ENCODE assay signal across 8 cellular contexts in the genomic region with DNA sequence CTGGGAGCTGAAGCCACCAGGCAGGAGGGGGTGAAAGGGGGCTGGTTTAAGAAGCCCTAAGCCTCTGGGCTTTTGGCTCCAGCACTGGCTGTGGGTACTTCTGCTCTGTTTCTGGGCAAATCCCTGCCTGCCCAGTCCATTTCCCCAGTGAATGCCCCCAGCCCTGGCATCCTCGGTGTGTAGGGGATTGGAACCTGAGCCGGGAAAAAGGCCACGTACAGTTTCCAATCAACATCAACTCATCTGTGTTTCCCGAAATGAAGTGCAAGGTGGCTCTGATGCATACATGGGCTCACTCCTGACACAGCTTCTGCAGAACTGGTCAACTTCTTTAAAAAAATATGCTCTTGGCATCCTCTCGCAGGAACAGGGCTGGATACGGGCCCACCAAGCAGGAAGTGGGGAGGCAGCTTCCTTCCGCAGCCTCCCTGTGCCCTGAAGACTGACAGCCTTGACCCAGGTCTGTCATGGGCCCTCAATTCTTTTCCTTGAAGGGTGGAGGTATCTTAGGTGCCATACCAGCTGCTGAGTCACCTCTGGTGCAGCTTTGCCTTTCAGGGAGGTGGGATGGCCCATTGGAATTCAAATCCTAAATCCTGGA.
DNase-seq lines count a peak whose midpoint lies in the region; ATAC-seq and TF ChIP-seq lines count a peak whose summit lies in the region.

No MANE protein-coding gene starts in this region.

- no peak overlapping the region for H2BK12ac ChIP-seq in H9 (ENCODE audit: insufficient read length, low read depth, low read length)

- H3K23me2 ChIP-seq in H9 (ENCODE audit: insufficient read length, low read depth, low read length, poor library complexity, severe bottlenecking), result no peaks in the 10 kb centered on the region

- intact Hi-C loops in CD8-positive, alpha-beta T cell (cut with DNase I, micrococcal nuclease), result loop anchor here in 1 of 2 experiments (10.0 kb wide), 1 partner anchor 252 kb away; no protein-coding TSS in a partner anchor
- intact Hi-C loops in thyroid gland (cut with DNase I), result loop anchor here (10.0 kb wide), 1 partner anchor 302 kb away; no protein-coding TSS in a partner anchor

- peak; percentile 21 for ATAC-seq in CD8-positive, alpha-beta T cell
- peak; percentile 15 for ATAC-seq in GM21526 (IDR thresholded peaks at IDR 0.05; ENCODE audit: low FRiP score, unreplicated experiment)

- no peaks in the 10 kb centered on the region for H3K79me1 ChIP-seq in H9 (ENCODE audit: insufficient read depth, low read depth, low read length, poor library complexity, severe bottlenecking)

- TF ChIP-seq CTCF in CD8-positive, alpha-beta T cell (IDR thresholded peaks at IDR 0.05), result no peak
- TF ChIP-seq CTCF in thyroid gland (IDR thresholded peaks at IDR 0.05) (no peak), H9 (conservative IDR thresholded peaks at IDR 0.05) (no peak)

- no peak overlapping the region for H3K4me3 ChIP-seq in CD8-positive, alpha-beta T cell (ENCODE audit: low read depth, low read length)
- H3K4me3 ChIP-seq in SJSA1 (no peak overlapping the region), thyroid gland (replicated peaks in 1 of 3) (no peak overlapping the region)

- H2AFZ ChIP-seq in H9 (ENCODE audit: low read length), result no peak overlapping the region

- no peaks in the 10 kb centered on the region for H3K9me3 ChIP-seq in CD8-positive, alpha-beta T cell (ENCODE audit: low read length)
- H3K9me3 ChIP-seq in SJSA1 (replicated peaks) (no peaks in the 10 kb centered on the region), thyroid gland (no peaks in the 10 kb centered on the region), H9 (ENCODE audit: control insufficient read depth, low read depth, low read length) (no peaks in the 10 kb centered on the region)

- no peak for TF ChIP-seq POLR2A in thyroid gland (IDR thresholded peaks at IDR 0.05)

- no peak overlapping the region for H3K56ac ChIP-seq in H9 (ENCODE audit: insufficient read length, low read depth, low read length)

- peaks cover 27% of the 10 kb centered on the region for H3K36me3 Mint-ChIP-seq in CD8-positive, alpha-beta T cell
- H3K36me3 Mint-ChIP-seq in H9 (ENCODE audit: insufficient read depth in 1 of 3, low read depth in 3 of 3), result peaks cover 5 to 17% (median 7%) of the 10 kb centered on the region in 3 experiments; a peak in 6 of 7 replicates

- WGBS in thyroid gland, 2 donors, result 55 to 68% methylated on average over 7 of the region's 7 CpGs
- no CpG with 5 or more reads among the region's 7 CpGs for WGBS in H9 (ENCODE audit: extremely low coverage, insufficient read length, low lambda C conversion rate)

- no peaks in the 10 kb centered on the region for H3K9me3 Mint-ChIP-seq in CD8-positive, alpha-beta T cell
- H3K9me3 Mint-ChIP-seq in H9, result no peaks in the 10 kb centered on the region; a peak in 1 of 5 replicates

- DNase-seq in CD8-positive, alpha-beta T cell, result peak in 1 of 7 experiments; percentile 48
- DNase-seq in SJSA1 (ENCODE audit: low read depth in 1 of 2, low spot score in 2 of 2), result no peak
- DNase-seq in hepatic stellate cell (ENCODE audit: low spot score), result peak; percentile 37
- DNase-seq in thyroid gland, result no peak
- DNase-seq in NCI-H1092 treated with DMSO at 0.1 percent for 48 hours (lab: John Stamatoyannopoulos, UW), result no peak
- DNase-seq in H9, result no peak
- DNase-seq in stimulated activated CD4-positive, alpha-beta T cell treated with anti-CD3 and anti-CD28 coated beads, Interleukin-1b, Interleukin-23, amount 100 ng/mL, for 48 hours, result no peak

- no peak overlapping the region for H3K14ac ChIP-seq in H9 (ENCODE audit: insufficient read depth, low read length)

- H3K18ac ChIP-seq in H9 (ENCODE audit: insufficient read length, low read depth, low read length), result no peak overlapping the region

- H3K9ac ChIP-seq in H9 (ENCODE audit: extremely low read depth, insufficient read length, low read length), result no peak overlapping the region

- POLR2A ChIA-PET in CD8-positive, alpha-beta T cell (lab: Charles Lee), result interaction anchor here (1.2 kb wide), 1 partner anchor 9 kb away, joined by 3 read pairs; no protein-coding TSS in a partner anchor

- H3K23ac ChIP-seq in H9 (ENCODE audit: insufficient read length, low read depth, low read length), result no peak overlapping the region

- H3K79me2 ChIP-seq in H9 (ENCODE audit: insufficient read depth, low read length), result no peaks in the 10 kb centered on the region

- no peaks in the 10 kb centered on the region for H4K20me1 ChIP-seq in H9 (ENCODE audit: control insufficient read depth, insufficient read depth, insufficient read length)

- no peak overlapping the region for H2BK120ac ChIP-seq in H9 (ENCODE audit: low read depth, low read length, poor library complexity, severe bottlenecking)

- peaks cover 8% of the 10 kb centered on the region for H3K36me3 ChIP-seq in CD8-positive, alpha-beta T cell (ENCODE audit: insufficient read depth, low read length)
- H3K36me3 ChIP-seq in SJSA1, result peaks cover 8% of the 10 kb centered on the region
- H3K36me3 ChIP-seq in thyroid gland, result peaks cover 6 to 7% of the 10 kb centered on the region in 2 donors

- H2BK5ac ChIP-seq in H9 (ENCODE audit: insufficient read length, low read length), result no peak overlapping the region

- no peak overlapping the region for H4K8ac ChIP-seq in H9 (replicated peaks; ENCODE audit: insufficient read length, low read depth, low read length)

- H3K27ac Mint-ChIP-seq in CD8-positive, alpha-beta T cell, result peak overlapping the region; percentile 55
- peak overlapping the region in 1 of 3 experiments; percentile 39; a peak in 1 of 7 replicates for H3K27ac Mint-ChIP-seq in H9

- no peak overlapping the region for H4K91ac ChIP-seq in H9 (ENCODE audit: insufficient read length, low read depth, low read length)

- H2AK5ac ChIP-seq in H9 (ENCODE audit: insufficient read length, low read length), result no peak overlapping the region

- H3K27ac ChIP-seq in CD8-positive, alpha-beta T cell (ENCODE audit: low read depth, low read length), result no peak overlapping the region
- H3K27ac ChIP-seq in SJSA1 (peak overlapping the region; percentile 36; the same call in 1 of the 2 replicates), thyroid gland (peak overlapping the region; percentile 4 to 88 (median 69)), H9 (ENCODE audit: insufficient read length, low read depth, low read length) (no peak overlapping the region)

- peaks cover 20% of the 10 kb centered on the region for H3K4me1 Mint-ChIP-seq in CD8-positive, alpha-beta T cell (ENCODE audit: low read depth)
- peaks cover 9 to 21% of the 10 kb centered on the region in 2 experiments for H3K4me1 Mint-ChIP-seq in H9

- H3K4ac ChIP-seq in H9 (ENCODE audit: low read depth, low read length), result no peak overlapping the region

- H4K5ac ChIP-seq in H9 (ENCODE audit: insufficient read length, low read depth, low read length), result no peak overlapping the region

- H3T11ph ChIP-seq in H9 (ENCODE audit: low read length), result no peak overlapping the region

- CTCF ChIA-PET in CD8-positive, alpha-beta T cell (lab: Charles Lee), result interaction anchor here (1.6 to 2.7 kb wide), 4 partner anchors 80 to 183 kb away, joined by 3 to 11 read pairs (median 8); no protein-coding TSS in a partner anchor

- no peak overlapping the region for H2BK20ac ChIP-seq in H9 (ENCODE audit: low read depth, low read length, poor library complexity, severe bottlenecking)

- H3K27me3 Mint-ChIP-seq in CD8-positive, alpha-beta T cell (ENCODE audit: low read depth), result no peaks in the 10 kb centered on the region
- no peaks in the 10 kb centered on the region for H3K27me3 Mint-ChIP-seq in H9 (ENCODE audit: low read depth)

- H3K4me3 Mint-ChIP-seq in CD8-positive, alpha-beta T cell, result peak overlapping the region; percentile 29
- H3K4me3 Mint-ChIP-seq in H9, result no peak overlapping the region

- H3K4me1 ChIP-seq in CD8-positive, alpha-beta T cell (ENCODE audit: insufficient read depth, low read length), result peaks cover 22% of the 10 kb centered on the region
- H3K4me1 ChIP-seq in SJSA1 (replicated peaks) (peaks cover 24% of the 10 kb centered on the region), thyroid gland (peaks cover 27 to 48% of the 10 kb centered on the region in 2 donors), H9 (ENCODE audit: insufficient read depth, low read length) (no peaks in the 10 kb centered on the region)

- no peak overlapping the region for H2BK15ac ChIP-seq in H9 (ENCODE audit: low read depth, low read length)

- H3K27me3 ChIP-seq in CD8-positive, alpha-beta T cell (ENCODE audit: insufficient read depth, low read length), result no peaks in the 10 kb centered on the region
- H3K27me3 ChIP-seq in SJSA1 (replicated peaks) (no peaks in the 10 kb centered on the region), thyroid gland (no peaks in the 10 kb centered on the region), H9 (ENCODE audit: insufficient read depth, low read length) (no peaks in the 10 kb centered on the region)

- no peak overlapping the region for H3K4me2 ChIP-seq in H9 (ENCODE audit: insufficient read depth, insufficient read length, low read length)

Comparison
In these comparisons a context has a peak if more than half of its experiments do, and no peak if none do; other contexts are left out.
1. H3K27ac ChIP-seq: peak in SJSA1 (single experiment) and thyroid gland (3 of 3); none in CD8-positive, alpha-beta T cell (single experiment) and H9 (single experiment).